Comparison of ENCODE assay signal across 14 cellular contexts in genomic region chr2:241116606-241117560, GRCh38.
"Had no signal": no experiment of that assay in that cellular context is flagged by ENCODE, and none has a peak within 500 bp of the region (broad histone marks: within the 10 kb centered on the region; RNA-seq: fewer than 3 reads in every experiment).

No MANE protein-coding gene starts in this region.

- H3K4me2 ChIP-seq: SK-N-SH had no signal

- H3K4me1 ChIP-seq: body of pancreas, pancreas, transverse colon had no signal

- H3K9me3 Mint-ChIP-seq: natural killer cell treated with Interleukin-12 subunit alpha and Interleukin-12 subunit beta and Interleukin-15 and Interleukin-18, amount 100 ng/mL, for 72 hours had no signal

- H3K27ac ChIP-seq: body of pancreas, pancreas, skin epidermis, transverse colon had no signal

- H3K27ac Mint-ChIP-seq: activated CD4-positive, alpha-beta T cell treated with anti-CD3 and anti-CD28 coated beads, Interleukin-2, amount 10 ng/mL, durations not matched to agents 7 days and 5 days had no signal

- H3K4me3 Mint-ChIP-seq: activated CD4-positive, alpha-beta T cell treated with anti-CD3 and anti-CD28 coated beads, Interleukin-2, amount 10 ng/mL, durations not matched to agents 7 days and 5 days; natural killer cell treated with Interleukin-12 subunit alpha and Interleukin-12 subunit beta and Interleukin-15 and Interleukin-18, amount 100 ng/mL, for 72 hours had no signal

- H3K9ac ChIP-seq: SK-N-SH had no signal

- H3K27me3 ChIP-seq: body of pancreas, pancreas, transverse colon had no signal

- ATAC-seq: body of pancreas; left colon; natural killer cell treated with Interleukin-12 subunit alpha and Interleukin-12 subunit beta and Interleukin-15 and Interleukin-18, amount 100 ng/mL, for 72 hours; pancreas; Right ventricle myocardium inferior had no signal

- H3K9me3 ChIP-seq: body of pancreas, pancreas, SK-N-SH, transverse colon had no signal

- DNase-seq: activated CD4-positive, alpha-beta T cell treated with anti-CD3 and anti-CD28 coated beads, Interleukin-2, amount 10 ng/mL, durations not matched to agents 7 days and 5 days; amniotic stem cell; body of pancreas; central memory CD4-positive, alpha-beta T cell; left colon; mammary epithelial cell; retina; SK-N-SH; T-helper 1 cell; transverse colon had no signal

- H3K27me3 Mint-ChIP-seq: activated CD4-positive, alpha-beta T cell treated with anti-CD3 and anti-CD28 coated beads, Interleukin-2, amount 10 ng/mL, durations not matched to agents 7 days and 5 days; natural killer cell treated with Interleukin-12 subunit alpha and Interleukin-12 subunit beta and Interleukin-15 and Interleukin-18, amount 100 ng/mL, for 72 hours had no signal
